11 cellular contexts compared by ENCODE assay signal in genomic region chr19:27971071-27971470, GRCh38.
DNase-seq lines count a peak whose midpoint lies in the region; ATAC-seq lines count a peak whose summit lies in the region.
"Had no signal": no experiment of that assay in that cellular context is flagged by ENCODE, and none has a peak within 500 bp of the region (broad histone marks: within the 10 kb centered on the region; RNA-seq: fewer than 3 reads in every experiment).

No MANE protein-coding gene starts in this region.

- no CpG with 5 or more reads among the region's 5 CpGs for WGBS in mesendoderm (ENCODE audit: extremely low coverage, insufficient coverage, low lambda C conversion rate)

- H3K18ac ChIP-seq in mesendoderm (ENCODE audit: low read length) = no peak overlapping the region

- in situ Hi-C loops in Caki2 (cut with HindIII; ENCODE audit: low pct_unique_long_range_greater_than_20kb, low sequenced_read_pairs) = loop anchor here (25.0 kb wide), 1 partner anchor 341 kb away; no protein-coding TSS in a partner anchor

- no peaks in the 10 kb centered on the region for H3K27me3 ChIP-seq in mesendoderm (ENCODE audit: insufficient read depth, low read length, poor library complexity)

- H3K23ac ChIP-seq in mesendoderm (ENCODE audit: low read length) = no peak overlapping the region

- no peak overlapping the region for H3K4ac ChIP-seq in mesendoderm (ENCODE audit: low read depth, low read length)

- no peak overlapping the region for H3K9ac ChIP-seq in mesendoderm (ENCODE audit: low read length)

- peak; percentile 87 for DNase-seq in Caki2 (ENCODE audit: low read depth)
- DNase-seq in LHCN-M2 (ENCODE audit: low read depth) = peak; percentile 59
- peak; percentile 67 for DNase-seq in ecto neural progenitor cell (ENCODE audit: low spot score)
- peak; percentile 95 for DNase-seq in mesendoderm
- no peak for DNase-seq in activated T-cell treated with anti-CD3 and anti-CD28 coated beads, Interleukin-2, amount 50 U/mL, for 48 hours
- DNase-seq in RPMI8226 = no peak
- DNase-seq: activated CD4-positive, alpha-beta T cell treated with anti-CD3 and anti-CD28 coated beads, Interleukin-2, amount 50 U/mL, for 4 hours; stimulated activated CD4-positive, alpha-beta T cell treated with anti-CD3 and anti-CD28 coated beads, Interleukin-4, amount 100 ng/mL, for 24 hours; stimulated activated naive CD4-positive, alpha-beta T cell treated with Interleukin-2 at 50 U/mL for 16 hours had no signal

- no peaks in the 10 kb centered on the region for H3K4me1 ChIP-seq in mesendoderm (ENCODE audit: control insufficient read depth, low read depth, low read length)

- H2BK120ac ChIP-seq in mesendoderm (ENCODE audit: low read depth, low read length) = no peak overlapping the region

- no peak for ATAC-seq in GM18870 (IDR thresholded peaks at IDR 0.05; ENCODE audit: unreplicated experiment)
- no peak for ATAC-seq in GM18861 (IDR thresholded peaks at IDR 0.05; ENCODE audit: unreplicated experiment)

- no peak overlapping the region for H4K5ac ChIP-seq in mesendoderm (ENCODE audit: low read length)

- no peak overlapping the region for H3K27ac ChIP-seq in mesendoderm (ENCODE audit: low read depth, low read length)

- H3K4me3 ChIP-seq in mesendoderm (ENCODE audit: low read length) = no peak overlapping the region

- no peak overlapping the region for H2BK5ac ChIP-seq in mesendoderm (ENCODE audit: low read length)

- no peak overlapping the region for H2AK5ac ChIP-seq in mesendoderm (ENCODE audit: low read length)

- H3K79me2 ChIP-seq in mesendoderm (ENCODE audit: control insufficient read depth, insufficient read depth, low read length) = no peaks in the 10 kb centered on the region

- H3K56ac ChIP-seq in mesendoderm (ENCODE audit: low read length) = no peak overlapping the region

- no peak overlapping the region for H2BK15ac ChIP-seq in mesendoderm (replicated peaks; ENCODE audit: low read depth)

- no peaks in the 10 kb centered on the region for H3K36me3 ChIP-seq in mesendoderm (ENCODE audit: control insufficient read depth, insufficient read depth, low read length)

- no peaks in the 10 kb centered on the region for H3K79me1 ChIP-seq in mesendoderm (ENCODE audit: low read length)

- no peak overlapping the region for H3K4me2 ChIP-seq in mesendoderm (ENCODE audit: low read length)

- no peak overlapping the region for H4K8ac ChIP-seq in mesendoderm (ENCODE audit: low read depth, low read length)

Comparison
In these comparisons a context has a peak if more than half of its experiments do, and no peak if none do; other contexts are left out.
1. DNase-seq: peak in Caki2 (single experiment), LHCN-M2 (single experiment), ecto neural progenitor cell (single experiment) and mesendoderm (single experiment); none in activated T-cell treated with anti-CD3 and anti-CD28 coated beads, Interleukin-2, amount 50 U/mL, for 48 hours (0 of 2) and RPMI8226 (single experiment).